In genomic region chr3:197527569-197527968, GRCh38 we compare ENCODE assay signal across 14 cellular contexts. TPM values are rescaled to one million over a fixed set of nuclear protein-coding genes. Genes with fewer than 3 reads are reported as not detected.
DNase-seq lines count a peak whose midpoint lies in the region; ATAC-seq and TF ChIP-seq lines count a peak whose summit lies in the region.
"Had no signal": no experiment of that assay in that cellular context is flagged by ENCODE, and none has a peak within 500 bp of the region (broad histone marks: within the 10 kb centered on the region; RNA-seq: fewer than 3 reads in every experiment).

No MANE protein-coding gene starts in this region.

- H3K4me3 Mint-ChIP-seq in activated T-cell treated with anti-CD3 and anti-CD28 coated beads, Interleukin-2, amount 50 U/mL, for 72 hours: no peak overlapping the region
- no peak overlapping the region for H3K4me3 Mint-ChIP-seq in activated T-cell treated with anti-CD3 and anti-CD28 coated beads, Interleukin-2, amount 50 U/mL, for 4 hours
- H3K4me3 Mint-ChIP-seq: GM23338, H9 had no signal

- H3K4ac ChIP-seq in neuronal stem cell (ENCODE audit: low read length): no peak overlapping the region

- H3K9me3 ChIP-seq in neuronal stem cell (replicated peaks in 1 of 2; ENCODE audit: control insufficient read depth in 2 of 2, insufficient read depth in 1 of 2, low read depth in 1 of 2, low read length in 2 of 2) (peaks cover 0 to 3% of the 10 kb centered on the region in 2 donors), mammary epithelial cell (replicated peaks; ENCODE audit: insufficient read depth, low read length) (no peaks in the 10 kb centered on the region)
- H3K9me3 ChIP-seq: BLaER1 had no signal

- H3K4me1 ChIP-seq in neuronal stem cell (ENCODE audit: control insufficient read depth in 2 of 2, insufficient read depth in 1 of 2, low read depth in 1 of 2, low read length in 2 of 2): peaks cover 0 to under 1% of the 10 kb centered on the region in 2 donors
- H3K4me1 ChIP-seq in mammary epithelial cell (ENCODE audit: insufficient read depth, low read length): no peaks in the 10 kb centered on the region
- H3K4me1 ChIP-seq: BLaER1 had no signal

- intact Hi-C loops in mammary epithelial cell (cut with micrococcal nuclease): no loop called here

- no peak overlapping the region for H4K8ac ChIP-seq in neuronal stem cell (ENCODE audit: low read depth, low read length)

- H3K4me1 Mint-ChIP-seq in activated T-cell treated with anti-CD3 and anti-CD28 coated beads, Interleukin-2, amount 50 U/mL, for 72 hours (ENCODE audit: low read depth): no peaks in the 10 kb centered on the region
- H3K4me1 Mint-ChIP-seq in activated T-cell treated with anti-CD3 and anti-CD28 coated beads, Interleukin-2, amount 50 U/mL, for 4 hours (ENCODE audit: low read depth): no peaks in the 10 kb centered on the region
- H3K4me1 Mint-ChIP-seq: H9 had no signal

- no peaks in the 10 kb centered on the region for H3K79me1 ChIP-seq in neuronal stem cell (ENCODE audit: low read depth, low read length)

- H2AFZ ChIP-seq in neuronal stem cell (ENCODE audit: low read length) (no peak overlapping the region), mammary epithelial cell (ENCODE audit: low read depth, low read length) (no peak overlapping the region)
- H2AFZ ChIP-seq: GM23338 had no signal

- TF ChIP-seq CTCF in epithelial cell of esophagus (IDR thresholded peaks at IDR 0.05; ENCODE audit: insufficient read depth, low read depth, low read length, missing control alignments): no peak
- TF ChIP-seq CTCF in mammary epithelial cell (conservative IDR thresholded peaks at IDR 0.05 in 1 of 2, IDR thresholded peaks at IDR 0.05 in 1 of 2; ENCODE audit: extremely low read depth in 1 of 2, insufficient read depth in 1 of 2, low read depth in 1 of 2, low read length in 2 of 2): no peak

- no peak for ATAC-seq in activated T-cell treated with anti-CD3 and anti-CD28 coated beads, Interleukin-2, amount 50 U/mL, for 72 hours (replicated peaks in 1 of 2)
- ATAC-seq in activated T-cell treated with anti-CD3 and anti-CD28 coated beads, Interleukin-2, amount 50 U/mL, for 4 hours: no peak
- ATAC-seq in GM21619 (IDR thresholded peaks at IDR 0.05; ENCODE audit: unreplicated experiment): no peak
- ATAC-seq: GM23338, HepG2 had no signal

- in situ Hi-C loops in mammary epithelial cell (cut with MboI; ENCODE audit: low sequenced_read_pairs in 2 of 2): no loop called here

- no peak overlapping the region for H2BK12ac ChIP-seq in neuronal stem cell (ENCODE audit: low read length)

- peaks cover 0 to 15% (median 0%) of the 10 kb centered on the region in 3 experiments for H3K27me3 ChIP-seq in neuronal stem cell (ENCODE audit: control insufficient read depth in 3 of 3, insufficient read depth in 3 of 3, low read depth in 1 of 3, low read length in 3 of 3)
- no peaks in the 10 kb centered on the region for H3K27me3 ChIP-seq in mammary epithelial cell (ENCODE audit: insufficient read depth, low read length)
- H3K27me3 ChIP-seq: BLaER1 had no signal

- no peak overlapping the region for H3K18ac ChIP-seq in neuronal stem cell (ENCODE audit: low read length)

- H3K36me3 ChIP-seq in neuronal stem cell (replicated peaks in 1 of 2; ENCODE audit: control insufficient read depth in 2 of 2, insufficient read depth in 2 of 2, low read length in 2 of 2) (peaks cover 0 to 4% of the 10 kb centered on the region in 2 donors), mammary epithelial cell (ENCODE audit: insufficient read depth, low read length) (peaks cover 3% of the 10 kb centered on the region)

- H3K27ac ChIP-seq in neuronal stem cell (replicated peaks; ENCODE audit: low read length): no peak overlapping the region
- no peak overlapping the region for H3K27ac ChIP-seq in mammary epithelial cell (ENCODE audit: insufficient read depth, low read depth, low read length)
- H3K27ac ChIP-seq: BLaER1 had no signal

- DNase-seq in activated T-cell treated with anti-CD3 and anti-CD28 coated beads, Interleukin-2, amount 50 U/mL, for 72 hours: no peak
- no peak for DNase-seq in activated T-cell treated with anti-CD3 and anti-CD28 coated beads, Interleukin-2, amount 50 U/mL, for 4 hours
- DNase-seq in epithelial cell of esophagus (ENCODE audit: low read depth) (peak; percentile 33), neuronal stem cell (ENCODE audit: low spot score) (no peak), NCI-H2081 (lab: John Stamatoyannopoulos, UW) (no peak), mammary epithelial cell (no peak)
- DNase-seq: 8988T, AML-193, DMS 273 treated with DMSO at 0.1 percent for 48 hours, H9 had no signal

- no TSS peak for BruUV-seq in mammary epithelial cell (replicated peaks; lab: Mats Ljungman, UMichigan)

- no peak overlapping the region for H3K14ac ChIP-seq in neuronal stem cell (ENCODE audit: low read length)

- H2BK15ac ChIP-seq in neuronal stem cell (ENCODE audit: low read length): no peak overlapping the region

- dilution Hi-C loops in mammary epithelial cell (cut with HindIII; ENCODE audit: low sequenced_read_pairs): no loop called here

- H3K9me3 Mint-ChIP-seq in activated T-cell treated with anti-CD3 and anti-CD28 coated beads, Interleukin-2, amount 50 U/mL, for 72 hours: no peaks in the 10 kb centered on the region
- H3K9me3 Mint-ChIP-seq in activated T-cell treated with anti-CD3 and anti-CD28 coated beads, Interleukin-2, amount 50 U/mL, for 4 hours: no peaks in the 10 kb centered on the region
- H3K9me3 Mint-ChIP-seq: GM23338, H9 had no signal

- peaks cover 3 to 16% of the 10 kb centered on the region in 2 donors for H3K36me3 Mint-ChIP-seq in activated T-cell treated with anti-CD3 and anti-CD28 coated beads, Interleukin-2, amount 50 U/mL, for 72 hours (ENCODE audit: insufficient read depth in 2 of 2)
- H3K36me3 Mint-ChIP-seq in activated T-cell treated with anti-CD3 and anti-CD28 coated beads, Interleukin-2, amount 50 U/mL, for 4 hours (ENCODE audit: insufficient read depth): peaks cover 20% of the 10 kb centered on the region

- WGBS in neuronal stem cell (ENCODE audit: extremely low coverage in 2 of 2, insufficient read length in 2 of 2, insufficient replicate concordance in 1 of 2), 2 donors: no CpG with 5 or more reads among the region's 5 CpGs
- 99% methylated on average over 5 of the region's 5 CpGs for whole genome bisulfite sequencing in mammary epithelial cell (ENCODE audit: low coverage, missing lambda C conversion rate)

- no peaks in the 10 kb centered on the region for H4K20me1 ChIP-seq in mammary epithelial cell (ENCODE audit: insufficient read depth, low read length)
- H4K20me1 ChIP-seq: BLaER1 had no signal

- H3K4me2 ChIP-seq in neuronal stem cell (ENCODE audit: insufficient read depth, low read length, poor library complexity, severe bottlenecking): no peak overlapping the region
- H3K4me2 ChIP-seq in mammary epithelial cell (ENCODE audit: insufficient read depth, low read depth, low read length): no peak overlapping the region
- H3K4me2 ChIP-seq: BLaER1, GM23338 had no signal

- H4K91ac ChIP-seq in neuronal stem cell (ENCODE audit: low read depth, low read length, poor library complexity): no peak overlapping the region

- H3K27me3 Mint-ChIP-seq in activated T-cell treated with anti-CD3 and anti-CD28 coated beads, Interleukin-2, amount 50 U/mL, for 72 hours (ENCODE audit: low read depth): no peaks in the 10 kb centered on the region
- H3K27me3 Mint-ChIP-seq in activated T-cell treated with anti-CD3 and anti-CD28 coated beads, Interleukin-2, amount 50 U/mL, for 4 hours (ENCODE audit: low read depth): no peaks in the 10 kb centered on the region

- no peak overlapping the region for H3K4me3 ChIP-seq in epithelial cell of esophagus (ENCODE audit: low read length)
- H3K4me3 ChIP-seq in neuronal stem cell (ENCODE audit: low read length in 2 of 2): no peak overlapping the region
- H3K4me3 ChIP-seq in mammary epithelial cell (replicated peaks in 1 of 3; ENCODE audit: insufficient read depth in 1 of 3, low read depth in 2 of 3, low read length in 3 of 3): no peak overlapping the region
- H3K4me3 ChIP-seq: BLaER1, GM23338 had no signal

- H2AK5ac ChIP-seq in neuronal stem cell (ENCODE audit: low read depth, low read length): no peak overlapping the region

- H2BK120ac ChIP-seq in neuronal stem cell (ENCODE audit: low read depth, low read length): no peak overlapping the region

- H3K23ac ChIP-seq in neuronal stem cell (ENCODE audit: low read depth, low read length, poor library complexity): peak overlapping the region; percentile 81

- CTCF ChIA-PET in mammary epithelial cell (lab: Charles Lee; ENCODE audit: low non-redundant PET): no interaction called here

- H3K79me2 ChIP-seq in mammary epithelial cell (ENCODE audit: insufficient read depth, low read length): no peaks in the 10 kb centered on the region

- H3K9ac ChIP-seq in neuronal stem cell (ENCODE audit: low read depth, low read length, poor library complexity) (no peak overlapping the region), mammary epithelial cell (ENCODE audit: insufficient read depth, low read length) (no peak overlapping the region)
- H3K9ac ChIP-seq: BLaER1 had no signal

- peak overlapping the region; percentile 16 for H3K27ac Mint-ChIP-seq in activated T-cell treated with anti-CD3 and anti-CD28 coated beads, Interleukin-2, amount 50 U/mL, for 72 hours
- H3K27ac Mint-ChIP-seq: GM23338, H9 had no signal

- H2BK5ac ChIP-seq in neuronal stem cell (ENCODE audit: low read length): no peak overlapping the region

RNA-seq across cellular contexts. Expression of gene BDH1, which starts 28.2 kb away (rescaled TPM):
- total RNA-seq in activated T-cell treated with anti-CD3 and anti-CD28 coated beads, Interleukin-2, amount 50 U/mL, for 72 hours: 10 to 100 TPM; 76.9 to 92.5 TPM
- total RNA-seq in activated T-cell treated with anti-CD3 and anti-CD28 coated beads, Interleukin-2, amount 50 U/mL, for 4 hours: 10 to 100 TPM; 70.7 to 83.8 (median 79.9) TPM
- polyA plus RNA-seq in neuronal stem cell (2013, experiment 1 of 2): 8.7 TPM
- polyA plus RNA-seq in neuronal stem cell (2013, experiment 2 of 2): 8.8 TPM
- total RNA-seq in mammary epithelial cell: 10 to 100 TPM in 1 of 2 donors, 1 to 10 TPM in 1; 2.8 to 22.5 TPM
- 29.2 TPM for polyA plus RNA-seq in mammary epithelial cell
- 15.2 TPM for polyA minus RNA-seq in mammary epithelial cell
